In genomic region chr12:27619308-27619707, GRCh38 we compare ENCODE assay signal across 11 cellular contexts.
DNase-seq lines count a peak whose midpoint lies in the region; FAIRE-seq and TF ChIP-seq lines count a peak whose summit lies in the region.
"Had no signal": no experiment of that assay in that cellular context is flagged by ENCODE, and none has a peak within 500 bp of the region (broad histone marks: within the 10 kb centered on the region; RNA-seq: fewer than 3 reads in every experiment).

No MANE protein-coding gene starts in this region.

- DNase-seq in Caco-2 (peak in 1 of 2 experiments; percentile 49), astrocyte (ENCODE audit: low read depth) (peak; percentile 90), mesendoderm (peak; percentile 54), hypothalamus (lab: John Stamatoyannopoulos, UW) (no peak), NCI-H2081 treated with DMSO at 0.1 percent for 48 hours (lab: John Stamatoyannopoulos, UW) (no peak), SHP77 treated with DMSO at 0.1 percent for 48 hours (lab: John Stamatoyannopoulos, UW) (no peak), GM19239 (ENCODE audit: insufficient read length, low spot score) (no peak)
- DNase-seq: NCI-H446 treated with DMSO at 0.1 percent for 48 hours had no signal

- no peaks in the 10 kb centered on the region for H3K27me3 Mint-ChIP-seq in Caco-2 (ENCODE audit: insufficient read depth, unreplicated experiment)
- H3K27me3 Mint-ChIP-seq in astrocyte (ENCODE audit: low read depth, unreplicated experiment), result no peaks in the 10 kb centered on the region

- H3K36me3 Mint-ChIP-seq in Caco-2 (ENCODE audit: insufficient read depth, unreplicated experiment), result peaks cover 13% of the 10 kb centered on the region
- H3K36me3 Mint-ChIP-seq in astrocyte (ENCODE audit: low read depth, unreplicated experiment), result peaks cover 2% of the 10 kb centered on the region

- H3K79me1 ChIP-seq in mesendoderm (ENCODE audit: low read length), result peaks cover 10% of the 10 kb centered on the region

- H3K4me1 ChIP-seq in Caco-2 (peaks cover 60% of the 10 kb centered on the region), Loucy (ENCODE audit: insufficient read depth, low read length, poor library complexity, severe bottlenecking) (peaks cover 38% of the 10 kb centered on the region), astrocyte (ENCODE audit: insufficient read depth, low read length) (peaks cover 65% of the 10 kb centered on the region), mesendoderm (ENCODE audit: control insufficient read depth, low read depth, low read length) (peaks cover 9% of the 10 kb centered on the region)

- CTCF ChIA-PET in Caco-2 (lab: Charles Lee), result no interaction called here

- H3K36me3 ChIP-seq in Caco-2 (ENCODE audit: control insufficient read depth, insufficient read depth, low read length) (no peaks in the 10 kb centered on the region), Loucy (ENCODE audit: insufficient read depth, low read length) (no peaks in the 10 kb centered on the region), astrocyte (ENCODE audit: insufficient read depth, low read length) (no peaks in the 10 kb centered on the region), mesendoderm (ENCODE audit: control insufficient read depth, insufficient read depth, low read length) (no peaks in the 10 kb centered on the region)

- FAIRE-seq in astrocyte (lab: Jason Lieb, UNC) (peak; percentile 68), GM19239 (lab: Jason Lieb, UNC) (no peak)
- FAIRE-seq: GM12878, islet of Langerhans had no signal

- TF ChIP-seq CTCF in Caco-2 (IDR thresholded peaks at IDR 0.05; ENCODE audit: insufficient read depth in 1 of 2, low read depth in 1 of 2, low read length in 1 of 2, severe bottlenecking in 1 of 2, unreplicated experiment in 1 of 2), result no peak
- TF ChIP-seq CTCF in Loucy (conservative IDR thresholded peaks at IDR 0.05; ENCODE audit: low read length), result no peak
- TF ChIP-seq CTCF in astrocyte (IDR thresholded peaks at IDR 0.05; ENCODE audit: insufficient read depth, low read depth, low read length), result no peak

- no peak overlapping the region for H2BK15ac ChIP-seq in mesendoderm (replicated peaks; ENCODE audit: low read depth)

- H4K5ac ChIP-seq in mesendoderm (ENCODE audit: low read length), result no peak overlapping the region

- POLR2A ChIA-PET in Caco-2 (lab: Charles Lee), result no interaction called here

- H3K9ac ChIP-seq in Loucy (ENCODE audit: low read depth, low read length, poor library complexity, severe bottlenecking) (no peak overlapping the region), astrocyte (ENCODE audit: low read length) (peak overlapping the region; percentile 56), mesendoderm (ENCODE audit: low read length) (no peak overlapping the region)

- H3K27ac ChIP-seq in astrocyte (ENCODE audit: low read depth, low read length) (peak overlapping the region; percentile 93), mesendoderm (ENCODE audit: low read depth, low read length) (no peak overlapping the region)

- H2BK5ac ChIP-seq in mesendoderm (ENCODE audit: low read length), result no peak overlapping the region

- H2AK5ac ChIP-seq in mesendoderm (ENCODE audit: low read length), result no peak overlapping the region

- no peaks in the 10 kb centered on the region for H3K9me2 ChIP-seq in Loucy (replicated peaks; ENCODE audit: low read depth, low read length)

- H3F3A ChIP-seq in Loucy (ENCODE audit: low read depth), result no peaks in the 10 kb centered on the region

- H2BK120ac ChIP-seq in mesendoderm (ENCODE audit: low read depth, low read length), result no peak overlapping the region

- H4K8ac ChIP-seq in mesendoderm (ENCODE audit: low read depth, low read length), result no peak overlapping the region

- H3K4me1 Mint-ChIP-seq in Caco-2 (ENCODE audit: low read depth, unreplicated experiment) (peaks cover 70% of the 10 kb centered on the region), astrocyte (ENCODE audit: low read depth, unreplicated experiment) (peaks cover 68% of the 10 kb centered on the region)

- no peak overlapping the region for H3K4ac ChIP-seq in mesendoderm (ENCODE audit: low read depth, low read length)

- no peak overlapping the region for H3K23ac ChIP-seq in mesendoderm (ENCODE audit: low read length)

- H4K20me1 ChIP-seq in Loucy (ENCODE audit: insufficient read depth, low read length, poor library complexity, severe bottlenecking), result no peaks in the 10 kb centered on the region
- H4K20me1 ChIP-seq in astrocyte (ENCODE audit: insufficient read depth, low read length), result no peaks in the 10 kb centered on the region

- no peak overlapping the region for H3K56ac ChIP-seq in mesendoderm (ENCODE audit: low read length)

- intact Hi-C loops in Caco-2 (cut with micrococcal nuclease; ENCODE audit: unreplicated experiment), result loop anchor here (5.0 kb wide), 1 partner anchor 97 kb away; the partner anchor contains the start of gene PPFIBP1

- H3K4me2 ChIP-seq in Loucy (ENCODE audit: low read depth, low read length, poor library complexity, severe bottlenecking), result peak overlapping the region; percentile 48
- peak overlapping the region; percentile 63 for H3K4me2 ChIP-seq in astrocyte (ENCODE audit: low read length)
- no peak overlapping the region for H3K4me2 ChIP-seq in mesendoderm (ENCODE audit: low read length)

- H3K9me3 Mint-ChIP-seq in Caco-2 (ENCODE audit: unreplicated experiment), result no peaks in the 10 kb centered on the region
- no peaks in the 10 kb centered on the region for H3K9me3 Mint-ChIP-seq in astrocyte (ENCODE audit: unreplicated experiment)

- no TSS peak for BruUV-seq in Caco-2 (replicated peaks; lab: Mats Ljungman, UMichigan)

- no peak overlapping the region for H2AFZ ChIP-seq in Loucy (ENCODE audit: low read length)
- no peak overlapping the region for H2AFZ ChIP-seq in astrocyte (ENCODE audit: low read depth, low read length)

- H3K18ac ChIP-seq in mesendoderm (ENCODE audit: low read length), result no peak overlapping the region

- H3K4me3 Mint-ChIP-seq in Caco-2 (ENCODE audit: unreplicated experiment) (no peak overlapping the region), astrocyte (ENCODE audit: unreplicated experiment) (no peak overlapping the region)

- 0 out of 2 replicates have a peak, but pooled peaks cover 5% of the 10 kb centered on the region for H3K79me2 ChIP-seq in Loucy (ENCODE audit: insufficient read depth, low read length)
- H3K79me2 ChIP-seq in astrocyte (ENCODE audit: insufficient read depth, low read length), result peaks cover 72% of the 10 kb centered on the region
- H3K79me2 ChIP-seq in mesendoderm (ENCODE audit: control insufficient read depth, insufficient read depth, low read length), result peaks cover 4% of the 10 kb centered on the region

- H3K27ac Mint-ChIP-seq in Caco-2 (ENCODE audit: unreplicated experiment) (peak overlapping the region; percentile 70), astrocyte (ENCODE audit: unreplicated experiment) (peak overlapping the region; percentile 85)

- H3K27me3 ChIP-seq in Caco-2 (replicated peaks; ENCODE audit: control insufficient read depth, insufficient read depth, low read length) (no peaks in the 10 kb centered on the region), Loucy (ENCODE audit: insufficient read depth, low read length, poor library complexity, severe bottlenecking) (no peaks in the 10 kb centered on the region), astrocyte (ENCODE audit: insufficient read depth, low read length) (no peaks in the 10 kb centered on the region), mesendoderm (ENCODE audit: insufficient read depth, low read length, poor library complexity) (no peaks in the 10 kb centered on the region)

- H3K9me3 ChIP-seq in Caco-2 (no peaks in the 10 kb centered on the region; the same call in 1 of the 2 replicates), Loucy (ENCODE audit: insufficient read depth, low read depth, low read length) (no peaks in the 10 kb centered on the region), astrocyte (ENCODE audit: insufficient read depth, low read depth, low read length) (no peaks in the 10 kb centered on the region)

- H3K4me3 ChIP-seq in Caco-2 (ENCODE audit: low read depth, low read length), result no peak overlapping the region
- H3K4me3 ChIP-seq in Loucy (ENCODE audit: low read length, poor library complexity, severe bottlenecking), result peak overlapping the region; percentile 2
- peak overlapping the region; percentile 31 for H3K4me3 ChIP-seq in astrocyte (ENCODE audit: insufficient read depth, low read depth, low read length)
- H3K4me3 ChIP-seq in mesendoderm (ENCODE audit: low read length), result no peak overlapping the region
- H3K4me3 ChIP-seq: GM12878 had no signal

Comparison
In these comparisons a context has a peak if more than half of its experiments do, and no peak if none do; other contexts are left out.
1. DNase-seq: peak in astrocyte (single experiment) and mesendoderm (single experiment); none in hypothalamus (0 of 51), NCI-H2081 treated with DMSO at 0.1 percent for 48 hours (single experiment), SHP77 treated with DMSO at 0.1 percent for 48 hours (single experiment) and GM19239 (single experiment).
2. H3K4me3 ChIP-seq: peak in Loucy (single experiment) and astrocyte (single experiment); none in Caco-2 (single experiment) and mesendoderm (single experiment).